In genomic region chr13:31207630-31208549, GRCh38 we compare ENCODE assay signal across 10 cellular contexts. TPM values are rescaled to one million over a fixed set of nuclear protein-coding genes. Genes with fewer than 3 reads are reported as not detected.
DNase-seq lines count a peak whose midpoint lies in the region; ATAC-seq and TF ChIP-seq lines count a peak whose summit lies in the region.
"Had no signal": no experiment of that assay in that cellular context is flagged by ENCODE, and none has a peak within 500 bp of the region (broad histone marks: within the 10 kb centered on the region; RNA-seq: fewer than 3 reads in every experiment).

No MANE protein-coding gene starts in this region.

- H3K36me3 ChIP-seq in heart right ventricle = no peaks in the 10 kb centered on the region
- H3K36me3 ChIP-seq in Karpas-422 (ENCODE audit: insufficient read depth, low read length) = no peaks in the 10 kb centered on the region

- WGBS in heart right ventricle, 2 donors = 34 to 40% methylated on average over 15 of the region's 15 CpGs

- ATAC-seq in T-helper 17 cell (no peak), heart right ventricle (peak; percentile 52 to 77 (median 74)), HG02678 (IDR thresholded peaks at IDR 0.05; ENCODE audit: unreplicated experiment) (no peak), HG02970 (IDR thresholded peaks at IDR 0.05; ENCODE audit: low FRiP score, unreplicated experiment) (no peak)

- no peak for TF ChIP-seq CTCF in heart right ventricle (IDR thresholded peaks at IDR 0.05)

- H3K27ac ChIP-seq in heart right ventricle (peak overlapping the region; percentile 27 to 89 (median 78)), Karpas-422 (ENCODE audit: low read length) (no peak overlapping the region)

- H3K79me2 ChIP-seq in Karpas-422 (ENCODE audit: low read length) = no peaks in the 10 kb centered on the region

- no peak overlapping the region for H3K9ac ChIP-seq in Karpas-422 (ENCODE audit: low read length)

- H3K27me3 ChIP-seq in heart right ventricle (no peaks in the 10 kb centered on the region), Karpas-422 (ENCODE audit: low read length) (no peaks in the 10 kb centered on the region)

- no peaks in the 10 kb centered on the region for H3K9me3 ChIP-seq in T-helper 17 cell (ENCODE audit: control insufficient read depth, low read length, poor library complexity, severe bottlenecking)
- H3K9me3 ChIP-seq in heart right ventricle = no peaks in the 10 kb centered on the region
- H3K9me3 ChIP-seq in Karpas-422 (ENCODE audit: low read length) = no peaks in the 10 kb centered on the region

- no peaks in the 10 kb centered on the region for H3K36me3 Mint-ChIP-seq in T-helper 17 cell (ENCODE audit: low read depth)

- H3K9me2 ChIP-seq in Karpas-422 (replicated peaks; ENCODE audit: insufficient read depth, low read length) = no peaks in the 10 kb centered on the region

- no peaks in the 10 kb centered on the region for H4K20me1 ChIP-seq in Karpas-422 (ENCODE audit: insufficient read depth, low read depth, low read length)

- intact Hi-C loops in heart right ventricle (cut with DNase I) = no loop called here

- DNase-seq in Kasumi-1 (lab: John Stamatoyannopoulos, UW) (peak; percentile 10 to 17), T-helper 17 cell (no peak), heart right ventricle (peak; percentile 30 to 55), smooth muscle cell of the brain vasculature (ENCODE audit: low read depth, low spot score) (peak; percentile 13), Karpas-422 (no peak)
- no peak for DNase-seq in activated CD4-positive, CD25-positive, alpha-beta regulatory T cell treated with anti-CD3 and anti-CD28 coated beads, Interleukin-2, amount 50 U/mL, for 72 hours
- DNase-seq: activated effector memory CD4-positive, alpha-beta T cell treated with anti-CD3 and anti-CD28 coated beads, Interleukin-2, amount 50 U/mL, for 16 hours; NCI-H2107 had no signal

- peaks cover 43% of the 10 kb centered on the region for H3K4me1 Mint-ChIP-seq in T-helper 17 cell

- H2AFZ ChIP-seq in Karpas-422 (ENCODE audit: low read length) = no peak overlapping the region

- H3K27me3 Mint-ChIP-seq in T-helper 17 cell = no peaks in the 10 kb centered on the region

- H3K4me3 ChIP-seq in heart right ventricle = peak overlapping the region in 3 of 10 donors; percentile 2 to 37 (median 14)
- no peak overlapping the region for H3K4me3 ChIP-seq in Karpas-422 (ENCODE audit: low read length)

- H3K4me3 Mint-ChIP-seq in T-helper 17 cell = no peak overlapping the region

- H3K4me2 ChIP-seq in Karpas-422 (ENCODE audit: low read depth, low read length, poor library complexity, severe bottlenecking) = no peak overlapping the region

- H3K27ac Mint-ChIP-seq in T-helper 17 cell = peak overlapping the region; percentile 71

- H3K4me1 ChIP-seq in heart right ventricle (peaks cover 3 to 79% (median 50%) of the 10 kb centered on the region in 9 donors), Karpas-422 (ENCODE audit: low read length) (no peaks in the 10 kb centered on the region)

RNA-seq across cellular contexts. Expression of gene B3GLCT, which starts 8.1 kb away (rescaled TPM):
- total RNA-seq in T-helper 17 cell (1 to 10 TPM; 5.0 to 6.2 TPM), heart right ventricle (10 to 100 TPM; 12.0 to 28.1 (median 20.1) TPM)
- polyA plus RNA-seq in heart right ventricle = 1 to 10 TPM; 3.1 to 8.2 TPM
- total RNA-seq in Karpas-422 (2014; rRNA removed; shearing (Covaris generic); ENCODE audit: low replicate concordance) = 0.32 and 1.1 TPM in 2 replicates

RNA-seq across cellular contexts. Expression of gene HSPH1, which starts 46.2 kb away (rescaled TPM):
- total RNA-seq in T-helper 17 cell = 100 to 1,000 TPM; 143 to 153 TPM
- total RNA-seq in heart right ventricle = 10 to 100 TPM; 31.1 to 65.4 (median 50.5) TPM
- 10 to 100 TPM; 28.4 to 42.8 TPM for polyA plus RNA-seq in heart right ventricle
- 66.3 and 116 TPM in 2 replicates for total RNA-seq in Karpas-422 (2014; rRNA removed; shearing (Covaris generic); ENCODE audit: low replicate concordance)

Comparison
In these comparisons a context has a peak if more than half of its experiments do, and no peak if none do; other contexts are left out.
1. DNase-seq: peak in Kasumi-1 (2 of 2), heart right ventricle (2 of 2) and smooth muscle cell of the brain vasculature (single experiment); none in T-helper 17 cell (0 of 3), Karpas-422 (single experiment) and activated CD4-positive, CD25-positive, alpha-beta regulatory T cell treated with anti-CD3 and anti-CD28 coated beads, Interleukin-2, amount 50 U/mL, for 72 hours (single experiment).
2. ATAC-seq: peak in heart right ventricle (8 of 8); none in T-helper 17 cell (single experiment), HG02678 (single experiment) and HG02970 (single experiment).